Comparison of ENCODE assay signal across 11 cellular contexts in the genomic region with DNA sequence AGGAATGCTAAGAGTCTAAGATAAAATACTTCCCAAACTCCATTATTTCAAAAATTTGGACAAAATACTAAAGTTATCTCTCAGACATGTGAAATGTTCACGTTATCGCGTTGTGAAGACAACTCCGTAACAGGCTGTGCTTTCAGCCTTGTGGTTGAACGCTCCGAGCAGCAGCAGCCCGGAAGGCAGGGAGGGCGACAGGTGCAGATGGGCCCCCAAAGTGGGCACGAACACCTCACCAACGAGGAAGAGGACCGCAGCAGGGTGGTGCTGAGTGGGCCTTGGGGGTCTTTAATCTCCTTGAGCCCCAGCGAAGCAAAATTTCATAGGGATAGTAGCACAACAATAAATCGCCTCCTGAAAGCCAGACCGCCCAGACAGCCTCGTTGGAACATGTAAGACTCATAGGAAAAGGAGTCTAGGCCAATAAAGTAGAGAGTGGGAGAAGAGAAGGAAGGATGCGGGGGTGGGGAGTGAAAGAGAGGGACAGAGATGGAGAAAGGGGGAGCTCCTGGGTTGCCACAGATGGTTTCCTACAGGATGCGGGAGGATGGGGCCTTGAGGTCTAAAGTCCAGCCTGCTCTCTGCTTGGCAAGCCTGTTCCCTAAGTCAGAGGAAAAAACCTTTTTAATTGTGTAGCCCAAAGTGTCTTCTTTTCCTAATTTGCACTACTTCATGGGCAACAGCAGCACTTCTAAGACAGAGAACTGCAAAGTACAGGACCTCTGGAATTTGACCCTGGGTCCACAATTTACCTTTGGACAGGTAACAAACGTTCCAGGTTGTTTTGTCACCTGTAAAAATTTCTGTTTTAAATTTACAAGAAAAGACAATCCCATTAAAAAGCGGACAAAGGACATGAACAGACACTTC. TPM values are rescaled to one million over a fixed set of nuclear protein-coding genes. Genes with fewer than 3 reads are reported as not detected.
DNase-seq lines count a peak whose midpoint lies in the region; ATAC-seq and TF ChIP-seq lines count a peak whose summit lies in the region.
"Had no signal": no experiment of that assay in that cellular context is flagged by ENCODE, and none has a peak within 500 bp of the region (broad histone marks: within the 10 kb centered on the region; RNA-seq: fewer than 3 reads in every experiment).

No MANE protein-coding gene starts in this region.

- peaks cover 11% of the 10 kb centered on the region for H3K4me1 Mint-ChIP-seq in activated naive CD4-positive, alpha-beta T cell treated with anti-CD3 and anti-CD28 coated beads, Interleukin-2, amount 50 U/mL, for 24 hours

- no peak for DNase-seq in activated naive CD4-positive, alpha-beta T cell (lab: John Stamatoyannopoulos, UW)
- DNase-seq in vagina (ENCODE audit: extremely low spot score in 2 of 2): no peak
- no peak for DNase-seq in pons (ENCODE audit: low spot score)
- no peak for DNase-seq in dedifferentiated amniotic fluid mesenchymal stem cell (ENCODE audit: extremely low spot score)
- DNase-seq: BE2C, gastrocnemius medialis had no signal

- peak overlapping the region; percentile 84 for H3K4me3 Mint-ChIP-seq in activated naive CD4-positive, alpha-beta T cell treated with anti-CD3 and anti-CD28 coated beads, Interleukin-2, amount 50 U/mL, for 24 hours

- peak overlapping the region; percentile 23 for H3K4me3 ChIP-seq in endocrine pancreas (ENCODE audit: control insufficient read depth, insufficient read depth, low read length)
- peak overlapping the region; percentile 53 to 67 for H3K4me3 ChIP-seq in muscle layer of duodenum (ENCODE audit: low read depth in 1 of 2, low read length in 2 of 2)
- H3K4me3 ChIP-seq in vagina: peak overlapping the region; percentile 55 to 58

- H3K4me1 ChIP-seq in endocrine pancreas (ENCODE audit: control insufficient read depth, insufficient read depth, low read length): no peaks in the 10 kb centered on the region
- H3K4me1 ChIP-seq in muscle layer of duodenum (ENCODE audit: control insufficient read depth in 1 of 2, insufficient read depth in 2 of 2, low read length in 2 of 2): peaks cover 0 to 25% of the 10 kb centered on the region in 2 donors
- H3K4me1 ChIP-seq in vagina: peaks cover 9% of the 10 kb centered on the region
- H3K4me1 ChIP-seq: BE2C had no signal

- no peaks in the 10 kb centered on the region for H3K9me3 Mint-ChIP-seq in activated naive CD4-positive, alpha-beta T cell treated with anti-CD3 and anti-CD28 coated beads, Interleukin-2, amount 50 U/mL, for 24 hours

- H3K9ac ChIP-seq in endocrine pancreas (ENCODE audit: control insufficient read depth, insufficient read depth, low read length): no peak overlapping the region

- H3K27me3 Mint-ChIP-seq in activated naive CD4-positive, alpha-beta T cell treated with anti-CD3 and anti-CD28 coated beads, Interleukin-2, amount 50 U/mL, for 24 hours: peaks cover 31% of the 10 kb centered on the region

- H3K9me3 ChIP-seq in endocrine pancreas (ENCODE audit: control insufficient read depth, low read length): no peaks in the 10 kb centered on the region
- H3K9me3 ChIP-seq in muscle layer of duodenum (ENCODE audit: control insufficient read depth in 1 of 2, low read length in 2 of 2): no peaks in the 10 kb centered on the region
- no peaks in the 10 kb centered on the region for H3K9me3 ChIP-seq in vagina
- H3K9me3 ChIP-seq: BE2C, gastrocnemius medialis had no signal

- H3K27ac ChIP-seq in muscle layer of duodenum (ENCODE audit: low read length) (no peak overlapping the region), vagina (peak overlapping the region; percentile 82)
- H3K27ac ChIP-seq: gastrocnemius medialis had no signal

- no peak for ATAC-seq in HG02885 (IDR thresholded peaks at IDR 0.05; ENCODE audit: poor library complexity, unreplicated experiment)
- ATAC-seq: gastrocnemius medialis had no signal

- no peak for TF ChIP-seq CTCF in vagina (IDR thresholded peaks at IDR 0.05)

- no peaks in the 10 kb centered on the region for H3K27me3 ChIP-seq in endocrine pancreas (ENCODE audit: control insufficient read depth, insufficient read depth, low read length)
- H3K27me3 ChIP-seq in muscle layer of duodenum (ENCODE audit: low read depth, low read length): peaks cover 8% of the 10 kb centered on the region
- H3K27me3 ChIP-seq in vagina: no peaks in the 10 kb centered on the region

- intact Hi-C loops in vagina (cut with DNase I): no loop called here

- no peaks in the 10 kb centered on the region for H3K36me3 Mint-ChIP-seq in activated naive CD4-positive, alpha-beta T cell treated with anti-CD3 and anti-CD28 coated beads, Interleukin-2, amount 50 U/mL, for 24 hours

- no peak for TF ChIP-seq POLR2A in vagina (IDR thresholded peaks at IDR 0.05)

- no peak overlapping the region for H3K27ac Mint-ChIP-seq in activated naive CD4-positive, alpha-beta T cell treated with anti-CD3 and anti-CD28 coated beads, Interleukin-2, amount 50 U/mL, for 24 hours

- H3K36me3 ChIP-seq in endocrine pancreas (ENCODE audit: control insufficient read depth, insufficient read depth, low read length) (no peaks in the 10 kb centered on the region), muscle layer of duodenum (ENCODE audit: control insufficient read depth in 1 of 2, insufficient read depth in 2 of 2, low read length in 2 of 2) (no peaks in the 10 kb centered on the region), vagina (no peaks in the 10 kb centered on the region)
- H3K36me3 ChIP-seq: BE2C, gastrocnemius medialis had no signal

RNA-seq across cellular contexts. Expression of a gene that starts 1.3 kb away (rescaled TPM):
- total RNA-seq in vagina: 27.3 TPM
- total RNA-seq: RPMI7951 had no signal
